Comparison of ENCODE assay signal across 11 cellular contexts in the genomic region with DNA sequence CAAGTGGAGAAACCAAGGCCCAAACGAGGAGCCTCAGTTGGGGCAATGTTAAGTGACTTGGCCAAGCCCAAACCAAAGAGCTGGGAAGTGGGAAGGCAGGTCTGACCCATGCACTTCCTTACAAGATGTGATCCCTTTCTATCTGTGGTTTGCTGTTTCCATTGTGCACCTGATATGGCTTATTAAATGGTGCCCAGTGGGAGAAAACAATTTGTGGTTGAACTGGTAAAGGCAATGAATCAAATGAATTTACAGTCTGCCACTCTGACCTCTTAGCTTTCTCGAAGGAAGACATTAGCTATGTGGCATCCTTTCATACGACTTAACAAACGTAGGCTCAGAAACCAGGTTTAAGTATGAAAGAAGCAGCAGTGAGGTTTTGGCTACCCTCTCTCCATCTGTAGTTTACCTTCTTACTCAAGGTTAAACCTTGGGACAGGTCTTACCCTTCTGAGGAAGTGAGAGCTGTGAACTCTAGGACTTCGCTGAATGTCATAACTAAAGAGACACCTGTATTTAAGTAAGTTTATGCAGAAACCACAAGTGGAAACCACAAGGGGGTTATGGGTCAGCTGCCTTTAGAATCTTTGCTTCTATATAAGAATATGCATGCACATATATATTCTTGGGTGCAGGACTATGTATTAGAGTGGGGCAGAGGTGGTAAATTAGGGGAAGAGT.
DNase-seq lines count a peak whose midpoint lies in the region; ATAC-seq lines count a peak whose summit lies in the region.
"Had no signal": no experiment of that assay in that cellular context is flagged by ENCODE, and none has a peak within 500 bp of the region (broad histone marks: within the 10 kb centered on the region; RNA-seq: fewer than 3 reads in every experiment).

No MANE protein-coding gene starts in this region.

- peak; percentile 27 for DNase-seq in left kidney (ENCODE audit: low read depth, low spot score)
- no peak for DNase-seq in retina
- DNase-seq in NCI-H1436 (lab: John Stamatoyannopoulos, UW): no peak
- no peak for DNase-seq in left ventricle myocardium superior
- no peak for DNase-seq in NCI-H2107 (lab: John Stamatoyannopoulos, UW)
- DNase-seq: activated gamma-delta T cell; SIG-M5; stimulated activated naive CD4-positive, alpha-beta T cell had no signal

- ATAC-seq in GM19025 (IDR thresholded peaks at IDR 0.05; ENCODE audit: low read depth, unreplicated experiment) (peak; percentile 85), HG02588 (IDR thresholded peaks at IDR 0.05; ENCODE audit: unreplicated experiment) (peak; percentile 92), HG03342 (IDR thresholded peaks at IDR 0.05; ENCODE audit: unreplicated experiment) (peak; percentile 84), left ventricle myocardium superior (no peak)

- intact Hi-C loops in left ventricle myocardium superior (cut with micrococcal nuclease): no loop called here
